21 cellular contexts compared by ENCODE assay signal in the genomic region with DNA sequence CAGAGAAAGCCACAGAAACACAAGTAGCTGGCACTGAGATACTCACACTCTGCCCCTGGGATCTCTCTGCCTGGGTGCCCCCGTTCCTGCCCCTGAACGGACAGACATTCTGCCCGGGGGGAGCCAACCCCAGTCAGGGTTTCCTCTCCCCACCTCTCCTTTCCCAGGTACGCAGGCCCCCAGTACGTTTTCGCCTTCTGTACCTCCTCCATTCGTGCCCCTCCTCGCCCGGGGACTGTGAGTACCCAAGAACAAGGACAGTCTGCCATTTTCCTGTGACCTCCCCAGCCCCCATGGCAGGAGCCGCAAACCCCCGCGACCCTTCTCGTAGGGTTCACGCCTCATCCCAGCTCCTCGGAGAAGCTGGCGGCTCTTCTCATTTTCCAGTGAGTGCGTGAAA. TPM values are rescaled to one million over a fixed set of nuclear protein-coding genes. Genes with fewer than 3 reads are reported as not detected.
DNase-seq lines count a peak whose midpoint lies in the region; ATAC-seq, FAIRE-seq and TF ChIP-seq lines count a peak whose summit lies in the region.
"Had no signal": no experiment of that assay in that cellular context is flagged by ENCODE, and none has a peak within 500 bp of the region (broad histone marks: within the 10 kb centered on the region; RNA-seq: fewer than 3 reads in every experiment).

No MANE protein-coding gene starts in this region.

- H3K4me2 ChIP-seq in endothelial cell of umbilical vein (ENCODE audit: insufficient read depth, low read length) = no peak overlapping the region
- H3K4me2 ChIP-seq: KMS-11 had no signal

- no peaks in the 10 kb centered on the region for H4K20me1 ChIP-seq in endothelial cell of umbilical vein (replicated peaks; ENCODE audit: control insufficient read depth, extremely low read depth, insufficient read depth, low read length)

- no peak overlapping the region for H3K9ac ChIP-seq in endothelial cell of umbilical vein (replicated peaks; ENCODE audit: extremely low read depth, insufficient read depth, low read length)
- H3K9ac ChIP-seq: KMS-11 had no signal

- no peak for ATAC-seq in activated naive CD8-positive, alpha-beta T cell treated with anti-CD3 and anti-CD28 coated beads, Interleukin-2, amount 10 ng/mL, durations not matched to agents 7 days and 5 days (ENCODE audit: low read depth)
- ATAC-seq in activated naive CD8-positive, alpha-beta T cell treated with anti-CD3 and anti-CD28 coated beads, Interleukin-2, amount 50 U/mL, for 24 hours = no peak
- no peak for ATAC-seq in RWPE2 (ENCODE audit: low read depth)
- ATAC-seq in GM21423 (IDR thresholded peaks at IDR 0.05; ENCODE audit: unreplicated experiment) = no peak

- FAIRE-seq in endothelial cell of umbilical vein (lab: Jason Lieb, UNC) (no peak), urothelium cell line (lab: Jason Lieb, UNC) (peak; percentile 92)
- FAIRE-seq: GM12891, GM18507 had no signal

- H3K27me3 ChIP-seq in RWPE2 (ENCODE audit: insufficient read depth, poor library complexity, severe bottlenecking) (no peaks in the 10 kb centered on the region), endothelial cell of umbilical vein (ENCODE audit: control insufficient read depth in 2 of 2, insufficient read depth in 2 of 2, low read length in 2 of 2) (no peaks in the 10 kb centered on the region)

- no peak for DNase-seq in activated naive CD8-positive, alpha-beta T cell treated with anti-CD3 and anti-CD28 coated beads, Interleukin-2, amount 10 ng/mL, durations not matched to agents 7 days and 5 days
- DNase-seq in activated naive CD8-positive, alpha-beta T cell treated with anti-CD3 and anti-CD28 coated beads, Interleukin-2, amount 50 U/mL, for 24 hours = no peak
- DNase-seq in RWPE2 (ENCODE audit: low spot score) = no peak
- DNase-seq in endothelial cell of umbilical vein (ENCODE audit: low read depth, low spot score) = no peak
- no peak for DNase-seq in urothelium cell line (ENCODE audit: low spot score)
- no peak for DNase-seq in KBM-7
- no peak for DNase-seq in T-helper 2 cell
- DNase-seq: 8988T, C1 segment of cervical spinal cord, DMS 273 treated with DMSO at 0.1 percent for 48 hours, GDM1, HCEC 1CT, NCI-H1048, NCI-H146, NCI-H2081 treated with DMSO at 0.1 percent for 48 hours, NCI-H510A treated with DMSO at 0.1 percent for 48 hours, Right ventricle myocardium superior had no signal

- H3K4me1 Mint-ChIP-seq in activated naive CD8-positive, alpha-beta T cell treated with anti-CD3 and anti-CD28 coated beads, Interleukin-2, amount 10 ng/mL, durations not matched to agents 7 days and 5 days = no peaks in the 10 kb centered on the region
- peaks cover 2% of the 10 kb centered on the region for H3K4me1 Mint-ChIP-seq in activated naive CD8-positive, alpha-beta T cell treated with anti-CD3 and anti-CD28 coated beads, Interleukin-2, amount 50 U/mL, for 24 hours

- no peak for TF ChIP-seq POLR2A in endothelial cell of umbilical vein (IDR thresholded peaks at IDR 0.05; ENCODE audit: low read depth, low read length)

- peak overlapping the region; percentile 18 for H3K27ac Mint-ChIP-seq in activated naive CD8-positive, alpha-beta T cell treated with anti-CD3 and anti-CD28 coated beads, Interleukin-2, amount 10 ng/mL, durations not matched to agents 7 days and 5 days
- H3K27ac Mint-ChIP-seq in activated naive CD8-positive, alpha-beta T cell treated with anti-CD3 and anti-CD28 coated beads, Interleukin-2, amount 50 U/mL, for 24 hours = no peak overlapping the region

- H3K27me3 Mint-ChIP-seq in activated naive CD8-positive, alpha-beta T cell treated with anti-CD3 and anti-CD28 coated beads, Interleukin-2, amount 10 ng/mL, durations not matched to agents 7 days and 5 days = no peaks in the 10 kb centered on the region
- no peaks in the 10 kb centered on the region for H3K27me3 Mint-ChIP-seq in activated naive CD8-positive, alpha-beta T cell treated with anti-CD3 and anti-CD28 coated beads, Interleukin-2, amount 50 U/mL, for 24 hours

- POLR2A ChIA-PET in activated naive CD8-positive, alpha-beta T cell treated with anti-CD3 and anti-CD28 coated beads, Interleukin-2, amount 10 ng/mL, durations not matched to agents 7 days and 5 days (lab: Charles Lee) = no interaction called here
- POLR2A ChIA-PET in endothelial cell of umbilical vein (lab: Charles Lee) = no interaction called here

- H3K27ac ChIP-seq in RWPE2 (ENCODE audit: poor library complexity, severe bottlenecking) (peak overlapping the region; percentile 79), endothelial cell of umbilical vein (ENCODE audit: insufficient read depth, low read depth, low read length) (peak overlapping the region; percentile 99)
- H3K27ac ChIP-seq: KMS-11 had no signal

- no peaks in the 10 kb centered on the region for H3K9me1 ChIP-seq in endothelial cell of umbilical vein (replicated peaks; ENCODE audit: control insufficient read depth, extremely low read depth, insufficient read depth, low read length)

- CTCF ChIA-PET in endothelial cell of umbilical vein (lab: Charles Lee) = interaction anchor here (0.6 to 5.8 kb wide), 22 partner anchors 10 to 257 kb away, joined by 3 to 168 read pairs (median 4); no protein-coding TSS in a partner anchor

- intact Hi-C loops in endothelial cell of umbilical vein (cut with micrococcal nuclease) = loop anchor here (2.0 kb wide), 2 partner anchors 290 to 378 kb away; no protein-coding TSS in a partner anchor

- no peak overlapping the region for H3K4me3 Mint-ChIP-seq in activated naive CD8-positive, alpha-beta T cell treated with anti-CD3 and anti-CD28 coated beads, Interleukin-2, amount 10 ng/mL, durations not matched to agents 7 days and 5 days
- no peak overlapping the region for H3K4me3 Mint-ChIP-seq in activated naive CD8-positive, alpha-beta T cell treated with anti-CD3 and anti-CD28 coated beads, Interleukin-2, amount 50 U/mL, for 24 hours

- H3K4me3 ChIP-seq in RWPE2 (ENCODE audit: severe bottlenecking) (no peak overlapping the region), endothelial cell of umbilical vein (replicated peaks in 1 of 3; ENCODE audit: insufficient read depth in 1 of 3, low read depth in 1 of 3, low read length in 3 of 3) (no peak overlapping the region)

- TF ChIP-seq CTCF in RWPE2 (IDR thresholded peaks at IDR 0.05; ENCODE audit: poor library complexity, severe bottlenecking) (no peak), endothelial cell of umbilical vein (IDR thresholded peaks at IDR 0.05; ENCODE audit: extremely low read depth in 1 of 2, insufficient read depth in 1 of 2, low read depth in 1 of 2, low read length in 2 of 2) (no peak)

- H3K79me2 ChIP-seq in endothelial cell of umbilical vein (ENCODE audit: control insufficient read depth, insufficient read depth, low read length) = no peaks in the 10 kb centered on the region

- BruUV-seq in endothelial cell of umbilical vein (replicated peaks; lab: Mats Ljungman, UMichigan) = no TSS peak

- peaks cover 15% of the 10 kb centered on the region for H3K4me1 ChIP-seq in RWPE2 (ENCODE audit: insufficient read depth, poor library complexity, severe bottlenecking)
- H3K4me1 ChIP-seq in endothelial cell of umbilical vein (ENCODE audit: control insufficient read depth, extremely low read depth, insufficient read depth, low read length) = peaks cover 24% of the 10 kb centered on the region

- H2AFZ ChIP-seq in endothelial cell of umbilical vein (ENCODE audit: low read depth, low read length) = no peak overlapping the region

- peaks cover 3% of the 10 kb centered on the region for H3K36me3 Mint-ChIP-seq in activated naive CD8-positive, alpha-beta T cell treated with anti-CD3 and anti-CD28 coated beads, Interleukin-2, amount 10 ng/mL, durations not matched to agents 7 days and 5 days
- peaks cover 4% of the 10 kb centered on the region for H3K36me3 Mint-ChIP-seq in activated naive CD8-positive, alpha-beta T cell treated with anti-CD3 and anti-CD28 coated beads, Interleukin-2, amount 50 U/mL, for 24 hours (ENCODE audit: low read depth)

- H3K36me3 ChIP-seq in RWPE2 (ENCODE audit: low read depth) (no peaks in the 10 kb centered on the region), endothelial cell of umbilical vein (ENCODE audit: control insufficient read depth in 2 of 2, extremely low read depth in 1 of 2, insufficient read depth in 2 of 2, low read length in 2 of 2) (no peaks in the 10 kb centered on the region)

- no peaks in the 10 kb centered on the region for H3K9me3 Mint-ChIP-seq in activated naive CD8-positive, alpha-beta T cell treated with anti-CD3 and anti-CD28 coated beads, Interleukin-2, amount 10 ng/mL, durations not matched to agents 7 days and 5 days
- H3K9me3 Mint-ChIP-seq in activated naive CD8-positive, alpha-beta T cell treated with anti-CD3 and anti-CD28 coated beads, Interleukin-2, amount 50 U/mL, for 24 hours = no peaks in the 10 kb centered on the region

- H3K9me3 ChIP-seq in RWPE2 (ENCODE audit: severe bottlenecking) = no peaks in the 10 kb centered on the region
- H3K9me3 ChIP-seq in endothelial cell of umbilical vein (replicated peaks; ENCODE audit: control insufficient read depth, insufficient read depth, low read length) = no peaks in the 10 kb centered on the region

- in situ Hi-C loops in KBM-7 (cut with MboI; ENCODE audit: low pct_unique_long_range_greater_than_20kb, low sequenced_read_pairs) = loop anchor here (10.0 kb wide), 1 partner anchor 142 kb away; no protein-coding TSS in a partner anchor

- dilution Hi-C loops in endothelial cell of umbilical vein (cut with MboI; ENCODE audit: extremely low pct_ligation_motif_present, low sequenced_read_pairs) = no loop called here

RNA-seq across cellular contexts. Expression of gene ELFN2, which starts 29.1 kb away (rescaled TPM):
- total RNA-seq in activated naive CD8-positive, alpha-beta T cell treated with anti-CD3 and anti-CD28 coated beads, Interleukin-2, amount 10 ng/mL, durations not matched to agents 7 days and 5 days = under 1 TPM; 0.26 to 0.47 TPM
- 1.3 and 1.4 TPM in 2 replicates for total RNA-seq in endothelial cell of umbilical vein
- polyA plus RNA-seq in endothelial cell of umbilical vein = 0.33 and 0.41 TPM in 2 replicates
- 0.23 and 0.34 TPM in 2 replicates for polyA plus RNA-seq in endothelial cell of umbilical vein (2011; cell fraction: cytosol; rRNA removed)
- 0.72 and 0.76 TPM in 2 replicates for polyA plus RNA-seq in endothelial cell of umbilical vein (2011; cell fraction: nucleus; rRNA removed)
- polyA plus RNA-seq in endothelial cell of umbilical vein (2012) = 4.9 and 5.1 TPM in 2 replicates
- polyA minus RNA-seq in endothelial cell of umbilical vein = 0.24 and 0.34 TPM in 2 replicates
- 0.20 TPM for polyA minus RNA-seq in endothelial cell of umbilical vein (2011; cell fraction: cytosol; rRNA and poly(A)+ RNA removed)
- 0.29 and 0.43 TPM in 2 replicates for polyA minus RNA-seq in endothelial cell of umbilical vein (2011; cell fraction: nucleus; rRNA and poly(A)+ RNA removed)

RNA-seq across cellular contexts. Expression of gene MFNG, which starts 29.8 kb away (rescaled TPM):
- total RNA-seq in activated naive CD8-positive, alpha-beta T cell treated with anti-CD3 and anti-CD28 coated beads, Interleukin-2, amount 10 ng/mL, durations not matched to agents 7 days and 5 days = 100 to 1,000 TPM; 207 to 211 TPM
- 188 and 197 TPM in 2 replicates for total RNA-seq in endothelial cell of umbilical vein
- 257 and 379 TPM in 2 replicates for polyA plus RNA-seq in endothelial cell of umbilical vein
- polyA plus RNA-seq in endothelial cell of umbilical vein (2011; cell fraction: cytosol; rRNA removed) = 194 and 222 TPM in 2 replicates
- polyA plus RNA-seq in endothelial cell of umbilical vein (2011; cell fraction: nucleus; rRNA removed) = 127 and 141 TPM in 2 replicates
- polyA plus RNA-seq in endothelial cell of umbilical vein (2012) = 125 and 143 TPM in 2 replicates
- polyA minus RNA-seq in endothelial cell of umbilical vein = 112 and 155 TPM in 2 replicates
- polyA minus RNA-seq in endothelial cell of umbilical vein (2011; cell fraction: cytosol; rRNA and poly(A)+ RNA removed) = not detected
- 35.3 and 50.5 TPM in 2 replicates for polyA minus RNA-seq in endothelial cell of umbilical vein (2011; cell fraction: nucleus; rRNA and poly(A)+ RNA removed)
